1 cellular context compared by ENCODE assay signal in the genomic region with DNA sequence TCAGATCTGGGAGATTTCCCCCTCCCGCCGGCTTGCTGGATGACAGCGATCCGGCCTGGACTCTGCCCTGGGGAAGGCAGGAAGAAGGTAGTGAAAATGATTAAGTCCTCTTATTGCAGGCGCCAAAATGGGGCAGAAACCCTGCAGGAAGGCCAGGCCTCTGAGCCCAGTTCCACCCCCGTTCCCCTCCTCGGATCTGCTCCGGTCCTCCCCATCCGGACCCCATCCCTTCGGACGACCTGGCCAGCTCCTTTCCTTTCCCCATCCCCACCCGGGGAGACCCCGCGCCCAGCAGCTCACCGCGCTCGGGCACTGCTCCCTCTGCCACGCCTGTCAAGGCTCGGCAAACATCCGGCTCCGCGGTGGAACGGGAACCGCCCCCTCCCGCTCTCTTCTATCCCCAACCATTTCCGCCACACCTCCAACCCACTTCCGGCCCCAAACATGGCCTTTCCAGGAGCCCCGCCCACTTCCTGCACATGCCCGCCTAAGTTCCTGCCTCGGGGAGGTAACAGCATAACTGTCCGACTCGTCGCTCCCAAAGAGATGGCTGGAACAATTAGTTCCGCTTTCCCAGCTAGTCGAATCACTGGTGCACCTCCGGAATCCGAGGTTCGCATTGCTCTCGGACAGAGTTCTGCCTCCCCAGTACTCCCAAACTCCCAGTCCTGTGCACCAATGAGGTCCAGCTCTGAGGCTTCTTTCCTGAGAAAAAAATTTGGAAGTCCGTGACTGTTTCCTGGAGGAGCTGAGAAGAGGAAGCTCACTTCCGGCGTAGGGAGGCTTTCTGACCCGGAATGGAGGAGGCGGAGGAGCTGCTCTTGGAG.
TF ChIP-seq lines count a peak whose summit lies in the region.

A gene (minus strand): TSS at position 369 of the 827 bp plus-strand sequence. CDS start 4,512 bp downstream, outside the sequence.
A gene (plus strand): TSS at position 781 of the 827 bp plus-strand sequence. CDS start 17 bp downstream, at position 798.

TF ChIP-seq in GM12878, 131 proteins besides CTCF, POLR2A, EP300 and RAD21 (continued from another document):
- TF ChIP-seq, protein P1, sequence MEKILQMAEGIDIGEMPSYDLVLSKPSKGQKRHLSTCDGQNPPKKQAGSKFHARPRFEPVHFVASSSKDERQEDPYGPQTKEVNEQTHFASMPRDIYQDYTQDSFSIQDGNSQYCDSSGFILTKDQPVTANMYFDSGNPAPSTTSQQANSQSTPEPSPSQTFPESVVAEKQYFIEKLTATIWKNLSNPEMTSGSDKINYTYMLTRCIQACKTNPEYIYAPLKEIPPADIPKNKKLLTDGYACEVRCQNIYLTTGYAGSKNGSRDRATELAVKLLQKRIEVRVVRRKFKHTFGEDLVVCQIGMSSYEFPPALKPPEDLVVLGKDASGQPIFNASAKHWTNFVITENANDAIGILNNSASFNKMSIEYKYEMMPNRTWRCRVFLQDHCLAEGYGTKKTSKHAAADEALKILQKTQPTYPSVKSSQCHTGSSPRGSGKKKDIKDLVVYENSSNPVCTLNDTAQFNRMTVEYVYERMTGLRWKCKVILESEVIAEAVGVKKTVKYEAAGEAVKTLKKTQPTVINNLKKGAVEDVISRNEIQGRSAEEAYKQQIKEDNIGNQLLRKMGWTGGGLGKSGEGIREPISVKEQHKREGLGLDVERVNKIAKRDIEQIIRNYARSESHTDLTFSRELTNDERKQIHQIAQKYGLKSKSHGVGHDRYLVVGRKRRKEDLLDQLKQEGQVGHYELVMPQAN (conservative IDR thresholded peaks at IDR 0.05), result peak; percentile 79
- TF ChIP-seq NFXL1 (IDR thresholded peaks at IDR 0.05; ENCODE audit: borderline replicate concordance), result no peak
- TF ChIP-seq BRCA1 (IDR thresholded peaks at IDR 0.05; ENCODE audit: low read depth, low read length), result no peak
- TF ChIP-seq CREB1 (IDR thresholded peaks at IDR 0.05; ENCODE audit: low read depth), result peak; percentile 67
- TF ChIP-seq LARP7 (IDR thresholded peaks at IDR 0.05), result peak; percentile 57
- no peak for TF ChIP-seq ZNF384 (IDR thresholded peaks at IDR 0.05; ENCODE audit: borderline replicate concordance, low read depth, low read length)
- no peak for TF ChIP-seq BMI1 (IDR thresholded peaks at IDR 0.05; ENCODE audit: borderline replicate concordance)
- TF ChIP-seq EED (IDR thresholded peaks at IDR 0.05; ENCODE audit: low read depth), result peak; percentile 79
- TF ChIP-seq ZNF207 (IDR thresholded peaks at IDR 0.05; ENCODE audit: borderline replicate concordance), result peak; percentile 99
- TF ChIP-seq STAT1 (conservative IDR thresholded peaks at IDR 0.05), result peak; percentile 99
- TF ChIP-seq TAF1 (IDR thresholded peaks at IDR 0.05; ENCODE audit: borderline replicate concordance, low read depth, low read length), result peak; percentile 78
- TF ChIP-seq, protein P2, sequence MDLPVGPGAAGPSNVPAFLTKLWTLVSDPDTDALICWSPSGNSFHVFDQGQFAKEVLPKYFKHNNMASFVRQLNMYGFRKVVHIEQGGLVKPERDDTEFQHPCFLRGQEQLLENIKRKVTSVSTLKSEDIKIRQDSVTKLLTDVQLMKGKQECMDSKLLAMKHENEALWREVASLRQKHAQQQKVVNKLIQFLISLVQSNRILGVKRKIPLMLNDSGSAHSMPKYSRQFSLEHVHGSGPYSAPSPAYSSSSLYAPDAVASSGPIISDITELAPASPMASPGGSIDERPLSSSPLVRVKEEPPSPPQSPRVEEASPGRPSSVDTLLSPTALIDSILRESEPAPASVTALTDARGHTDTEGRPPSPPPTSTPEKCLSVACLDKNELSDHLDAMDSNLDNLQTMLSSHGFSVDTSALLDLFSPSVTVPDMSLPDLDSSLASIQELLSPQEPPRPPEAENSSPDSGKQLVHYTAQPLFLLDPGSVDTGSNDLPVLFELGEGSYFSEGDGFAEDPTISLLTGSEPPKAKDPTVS (IDR thresholded peaks at IDR 0.05; ENCODE audit: low read depth, low read length), result peak; percentile 62; the same call in 1 of the 2 replicates
- no peak for TF ChIP-seq SREBF1 (IDR thresholded peaks at IDR 0.05; ENCODE audit: low read length)
- TF ChIP-seq, protein P3, sequence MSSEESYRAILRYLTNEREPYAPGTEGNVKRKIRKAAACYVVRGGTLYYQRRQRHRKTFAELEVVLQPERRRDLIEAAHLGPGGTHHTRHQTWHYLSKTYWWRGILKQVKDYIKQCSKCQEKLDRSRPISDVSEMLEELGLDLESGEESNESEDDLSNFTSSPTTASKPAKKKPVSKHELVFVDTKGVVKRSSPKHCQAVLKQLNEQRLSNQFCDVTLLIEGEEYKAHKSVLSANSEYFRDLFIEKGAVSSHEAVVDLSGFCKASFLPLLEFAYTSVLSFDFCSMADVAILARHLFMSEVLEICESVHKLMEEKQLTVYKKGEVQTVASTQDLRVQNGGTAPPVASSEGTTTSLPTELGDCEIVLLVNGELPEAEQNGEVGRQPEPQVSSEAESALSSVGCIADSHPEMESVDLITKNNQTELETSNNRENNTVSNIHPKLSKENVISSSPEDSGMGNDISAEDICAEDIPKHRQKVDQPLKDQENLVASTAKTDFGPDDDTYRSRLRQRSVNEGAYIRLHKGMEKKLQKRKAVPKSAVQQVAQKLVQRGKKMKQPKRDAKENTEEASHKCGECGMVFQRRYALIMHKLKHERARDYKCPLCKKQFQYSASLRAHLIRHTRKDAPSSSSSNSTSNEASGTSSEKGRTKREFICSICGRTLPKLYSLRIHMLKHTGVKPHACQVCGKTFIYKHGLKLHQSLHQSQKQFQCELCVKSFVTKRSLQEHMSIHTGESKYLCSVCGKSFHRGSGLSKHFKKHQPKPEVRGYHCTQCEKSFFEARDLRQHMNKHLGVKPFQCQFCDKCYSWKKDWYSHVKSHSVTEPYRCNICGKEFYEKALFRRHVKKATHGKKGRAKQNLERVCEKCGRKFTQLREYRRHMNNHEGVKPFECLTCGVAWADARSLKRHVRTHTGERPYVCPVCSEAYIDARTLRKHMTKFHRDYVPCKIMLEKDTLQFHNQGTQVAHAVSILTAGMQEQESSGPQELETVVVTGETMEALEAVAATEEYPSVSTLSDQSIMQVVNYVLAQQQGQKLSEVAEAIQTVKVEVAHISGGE (CRISPR knock-in tag; IDR thresholded peaks at IDR 0.05), result peak; percentile 97
- no peak for TF ChIP-seq ZNF622 (IDR thresholded peaks at IDR 0.05)
- TF ChIP-seq, protein P4, sequence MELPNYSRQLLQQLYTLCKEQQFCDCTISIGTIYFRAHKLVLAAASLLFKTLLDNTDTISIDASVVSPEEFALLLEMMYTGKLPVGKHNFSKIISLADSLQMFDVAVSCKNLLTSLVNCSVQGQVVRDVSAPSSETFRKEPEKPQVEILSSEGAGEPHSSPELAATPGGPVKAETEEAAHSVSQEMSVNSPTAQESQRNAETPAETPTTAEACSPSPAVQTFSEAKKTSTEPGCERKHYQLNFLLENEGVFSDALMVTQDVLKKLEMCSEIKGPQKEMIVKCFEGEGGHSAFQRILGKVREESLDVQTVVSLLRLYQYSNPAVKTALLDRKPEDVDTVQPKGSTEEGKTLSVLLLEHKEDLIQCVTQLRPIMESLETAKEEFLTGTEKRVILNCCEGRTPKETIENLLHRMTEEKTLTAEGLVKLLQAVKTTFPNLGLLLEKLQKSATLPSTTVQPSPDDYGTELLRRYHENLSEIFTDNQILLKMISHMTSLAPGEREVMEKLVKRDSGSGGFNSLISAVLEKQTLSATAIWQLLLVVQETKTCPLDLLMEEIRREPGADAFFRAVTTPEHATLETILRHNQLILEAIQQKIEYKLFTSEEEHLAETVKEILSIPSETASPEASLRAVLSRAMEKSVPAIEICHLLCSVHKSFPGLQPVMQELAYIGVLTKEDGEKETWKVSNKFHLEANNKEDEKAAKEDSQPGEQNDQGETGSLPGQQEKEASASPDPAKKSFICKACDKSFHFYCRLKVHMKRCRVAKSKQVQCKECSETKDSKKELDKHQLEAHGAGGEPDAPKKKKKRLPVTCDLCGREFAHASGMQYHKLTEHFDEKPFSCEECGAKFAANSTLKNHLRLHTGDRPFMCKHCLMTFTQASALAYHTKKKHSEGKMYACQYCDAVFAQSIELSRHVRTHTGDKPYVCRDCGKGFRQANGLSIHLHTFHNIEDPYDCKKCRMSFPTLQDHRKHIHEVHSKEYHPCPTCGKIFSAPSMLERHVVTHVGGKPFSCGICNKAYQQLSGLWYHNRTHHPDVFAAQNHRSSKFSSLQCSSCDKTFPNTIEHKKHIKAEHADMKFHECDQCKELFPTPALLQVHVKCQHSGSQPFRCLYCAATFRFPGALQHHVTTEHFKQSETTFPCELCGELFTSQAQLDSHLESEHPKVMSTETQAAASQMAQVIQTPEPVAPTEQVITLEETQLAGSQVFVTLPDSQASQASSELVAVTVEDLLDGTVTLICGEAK (IDR thresholded peaks at IDR 0.05; ENCODE audit: borderline replicate concordance), result peak; percentile 100
- TF ChIP-seq MYC (IDR thresholded peaks at IDR 0.05; ENCODE audit: insufficient read depth, insufficient read length, insufficient replicate concordance, low read length, severe bottlenecking), result peak; percentile 36
- no peak for TF ChIP-seq SREBF2 (IDR thresholded peaks at IDR 0.05; ENCODE audit: low read length)
- TF ChIP-seq, protein P5, sequence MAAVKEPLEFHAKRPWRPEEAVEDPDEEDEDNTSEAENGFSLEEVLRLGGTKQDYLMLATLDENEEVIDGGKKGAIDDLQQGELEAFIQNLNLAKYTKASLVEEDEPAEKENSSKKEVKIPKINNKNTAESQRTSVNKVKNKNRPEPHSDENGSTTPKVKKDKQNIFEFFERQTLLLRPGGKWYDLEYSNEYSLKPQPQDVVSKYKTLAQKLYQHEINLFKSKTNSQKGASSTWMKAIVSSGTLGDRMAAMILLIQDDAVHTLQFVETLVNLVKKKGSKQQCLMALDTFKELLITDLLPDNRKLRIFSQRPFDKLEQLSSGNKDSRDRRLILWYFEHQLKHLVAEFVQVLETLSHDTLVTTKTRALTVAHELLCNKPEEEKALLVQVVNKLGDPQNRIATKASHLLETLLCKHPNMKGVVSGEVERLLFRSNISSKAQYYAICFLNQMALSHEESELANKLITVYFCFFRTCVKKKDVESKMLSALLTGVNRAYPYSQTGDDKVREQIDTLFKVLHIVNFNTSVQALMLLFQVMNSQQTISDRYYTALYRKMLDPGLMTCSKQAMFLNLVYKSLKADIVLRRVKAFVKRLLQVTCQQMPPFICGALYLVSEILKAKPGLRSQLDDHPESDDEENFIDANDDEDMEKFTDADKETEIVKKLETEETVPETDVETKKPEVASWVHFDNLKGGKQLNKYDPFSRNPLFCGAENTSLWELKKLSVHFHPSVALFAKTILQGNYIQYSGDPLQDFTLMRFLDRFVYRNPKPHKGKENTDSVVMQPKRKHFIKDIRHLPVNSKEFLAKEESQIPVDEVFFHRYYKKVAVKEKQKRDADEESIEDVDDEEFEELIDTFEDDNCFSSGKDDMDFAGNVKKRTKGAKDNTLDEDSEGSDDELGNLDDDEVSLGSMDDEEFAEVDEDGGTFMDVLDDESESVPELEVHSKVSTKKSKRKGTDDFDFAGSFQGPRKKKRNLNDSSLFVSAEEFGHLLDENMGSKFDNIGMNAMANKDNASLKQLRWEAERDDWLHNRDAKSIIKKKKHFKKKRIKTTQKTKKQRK (IDR thresholded peaks at IDR 0.05; ENCODE audit: low read depth, low read length), result no peak
- TF ChIP-seq HDAC6 (IDR thresholded peaks at IDR 0.05; ENCODE audit: unreplicated experiment), result no peak
TF ChIP-seq in GM12878: peak in this region for 76.
